Comparison of ENCODE assay signal across 12 cellular contexts in genomic region chr1:180098242-180098995, GRCh38. TPM values are rescaled to one million over a fixed set of nuclear protein-coding genes. Genes with fewer than 3 reads are reported as not detected.
DNase-seq lines count a peak whose midpoint lies in the region; ATAC-seq, FAIRE-seq and TF ChIP-seq lines count a peak whose summit lies in the region.
"Had no signal": no experiment of that assay in that cellular context is flagged by ENCODE, and none has a peak within 500 bp of the region (broad histone marks: within the 10 kb centered on the region; RNA-seq: fewer than 3 reads in every experiment).

No MANE protein-coding gene starts in this region.

- no peak overlapping the region for H2AFZ ChIP-seq in mammary epithelial cell (ENCODE audit: low read depth, low read length)
- no peak overlapping the region for H2AFZ ChIP-seq in mesenchymal stem cell (ENCODE audit: low read depth, low read length)

- no peak overlapping the region for H2BK5ac ChIP-seq in mesenchymal stem cell (ENCODE audit: low read depth, low read length, poor library complexity, severe bottlenecking)

- no peaks in the 10 kb centered on the region for H3K27me3 ChIP-seq in mammary epithelial cell (ENCODE audit: insufficient read depth, low read length)
- no peaks in the 10 kb centered on the region for H3K27me3 ChIP-seq in mesenchymal stem cell (ENCODE audit: control insufficient read depth in 1 of 2, insufficient read depth in 1 of 2, low read length in 2 of 2)
- H3K27me3 ChIP-seq: BLaER1 treated with 17β-estradiol and CSF1 and Interleukin-3, amounts not matched to agents 10 nM and 100 nM had no signal

- no peak overlapping the region for H2BK12ac ChIP-seq in mesenchymal stem cell (ENCODE audit: low read length in 2 of 2)

- H3K4me1 ChIP-seq in A549 (peaks cover 16% of the 10 kb centered on the region), mammary epithelial cell (ENCODE audit: insufficient read depth, low read length) (peaks cover 3% of the 10 kb centered on the region), mesenchymal stem cell (ENCODE audit: control insufficient read depth, insufficient read depth, low read depth, low read length) (no peaks in the 10 kb centered on the region)

- H3K9me3 ChIP-seq in A549: no peaks in the 10 kb centered on the region
- H3K9me3 ChIP-seq in mammary epithelial cell (replicated peaks; ENCODE audit: insufficient read depth, low read length): no peaks in the 10 kb centered on the region
- H3K9me3 ChIP-seq in mesenchymal stem cell (ENCODE audit: control insufficient read depth, low read length): no peaks in the 10 kb centered on the region
- H3K9me3 ChIP-seq: BLaER1 treated with 17β-estradiol and CSF1 and Interleukin-3, amounts not matched to agents 10 nM and 100 nM had no signal

- H3K79me2 ChIP-seq in mammary epithelial cell (ENCODE audit: insufficient read depth, low read length): no peaks in the 10 kb centered on the region

- FAIRE-seq in A549 (lab: Jason Lieb, UNC): no peak

- no peak for TF ChIP-seq EP300 in A549 (IDR thresholded peaks at IDR 0.05)

- no peak for TF ChIP-seq POLR2A in A549 (IDR thresholded peaks at IDR 0.05; ENCODE audit: low read length)

- no peak for TF ChIP-seq CTCF in A549 (IDR thresholded peaks at IDR 0.05)
- no peak for TF ChIP-seq CTCF in mammary epithelial cell (conservative IDR thresholded peaks at IDR 0.05 in 1 of 2, IDR thresholded peaks at IDR 0.05 in 1 of 2; ENCODE audit: extremely low read depth in 1 of 2, insufficient read depth in 1 of 2, low read depth in 1 of 2, low read length in 2 of 2)

- WGBS in A549 (ENCODE audit: missing lambda C conversion rate): 54% methylated on average over 9 of the region's 9 CpGs
- 78% methylated on average over 9 of the region's 9 CpGs for WGBS in mammary epithelial cell (ENCODE audit: low coverage, missing lambda C conversion rate)
- 50% methylated on average over 7 of the region's 9 CpGs for WGBS in mesenchymal stem cell

- in situ Hi-C loops in mammary epithelial cell (cut with MboI; ENCODE audit: low sequenced_read_pairs in 2 of 2): no loop called here

- H3K14ac ChIP-seq in mesenchymal stem cell (ENCODE audit: low read length in 2 of 2): no peak overlapping the region

- H3K4me2 ChIP-seq in A549 (peak overlapping the region; percentile 38; the same call in 2 of the 3 replicates), mammary epithelial cell (ENCODE audit: insufficient read depth, low read depth, low read length) (no peak overlapping the region), mesenchymal stem cell (ENCODE audit: low read length, poor library complexity, severe bottlenecking) (no peak overlapping the region)
- H3K4me2 ChIP-seq: BLaER1 treated with 17β-estradiol and CSF1 and Interleukin-3, amounts not matched to agents 10 nM and 100 nM had no signal

- H3K36me3 ChIP-seq in mammary epithelial cell (ENCODE audit: insufficient read depth, low read length) (peaks cover 11% of the 10 kb centered on the region), mesenchymal stem cell (ENCODE audit: control insufficient read depth in 1 of 2, insufficient read depth in 2 of 2, low read depth in 1 of 2, low read length in 2 of 2) (peaks cover 6 to 79% of the 10 kb centered on the region in 2 experiments)

- no TSS peak for BruUV-seq in mammary epithelial cell (replicated peaks; lab: Mats Ljungman, UMichigan)

- no peak overlapping the region for H3K9ac ChIP-seq in mammary epithelial cell (ENCODE audit: insufficient read depth, low read length)
- H3K9ac ChIP-seq in mesenchymal stem cell (ENCODE audit: low read length): peak overlapping the region; percentile 56
- H3K9ac ChIP-seq: BLaER1 treated with 17β-estradiol and CSF1 and Interleukin-3, amounts not matched to agents 10 nM and 100 nM had no signal

- no peak overlapping the region for H4K8ac ChIP-seq in mesenchymal stem cell (ENCODE audit: low read length)

- H3K4me3 ChIP-seq in A549 (no peak overlapping the region), mammary epithelial cell (replicated peaks in 1 of 3; ENCODE audit: insufficient read depth in 1 of 3, low read depth in 2 of 3, low read length in 3 of 3) (no peak overlapping the region), mesenchymal stem cell (ENCODE audit: insufficient read depth in 1 of 2, low read depth in 1 of 2, low read length in 2 of 2) (no peak overlapping the region)
- H3K4me3 ChIP-seq: BLaER1 treated with 17β-estradiol and CSF1 and Interleukin-3, amounts not matched to agents 10 nM and 100 nM had no signal

- no peak overlapping the region for H2BK120ac ChIP-seq in mesenchymal stem cell (ENCODE audit: low read depth, low read length)

- peak in 1 of 2 experiments; percentile 51 for DNase-seq in A549 (ENCODE audit: low read depth in 1 of 2, low spot score in 1 of 2)
- DNase-seq in HS-5 (ENCODE audit: low read depth): peak; percentile 77
- peak; percentile 39 for DNase-seq in mammary epithelial cell
- peak; percentile 95 for DNase-seq in mesenchymal stem cell
- no peak for DNase-seq in CD1c-positive myeloid dendritic cell (ENCODE audit: extremely low spot score)
- no peak for DNase-seq in HuH-7.5 (ENCODE audit: low spot score)
- DNase-seq: activated CD8-positive, alpha-beta memory T cell treated with anti-CD3 and anti-CD28 coated beads for 24 hours; NCI-H510A treated with DMSO at 0.1 percent for 48 hours; small intestine had no signal

- CTCF ChIA-PET in A549 (lab: Yijun Ruan, JAX) (interaction anchor here (0.6 to 1.9 kb wide), 5 partner anchors 9 to 81 kb away, joined by 3 to 7 read pairs (median 3); no protein-coding TSS in a partner anchor), mammary epithelial cell (lab: Charles Lee; ENCODE audit: low non-redundant PET) (no interaction called here)

- H3K4ac ChIP-seq in mesenchymal stem cell (ENCODE audit: low read depth in 1 of 2, low read length in 2 of 2): peak overlapping the region in 1 of 2 experiments; percentile 79

- intact Hi-C loops in mammary epithelial cell (cut with micrococcal nuclease): no loop called here

- H3K79me1 ChIP-seq in mesenchymal stem cell (replicated peaks; ENCODE audit: low read length, poor library complexity, severe bottlenecking): peaks cover 6% of the 10 kb centered on the region

- no peak overlapping the region for H2BK15ac ChIP-seq in mesenchymal stem cell (ENCODE audit: low read depth, poor library complexity, severe bottlenecking)

- POLR2A ChIA-PET in A549 (lab: Yijun Ruan, JAX): interaction anchor here (1.5 kb wide), 1 partner anchor 56 kb away, joined by 8 read pairs; the partner anchor contains the start of gene QSOX1

- H2AK5ac ChIP-seq in mesenchymal stem cell (ENCODE audit: low read length, severe bottlenecking): no peak overlapping the region

- no peaks in the 10 kb centered on the region for H4K20me1 ChIP-seq in mammary epithelial cell (ENCODE audit: insufficient read depth, low read length)
- H4K20me1 ChIP-seq: BLaER1 treated with 17β-estradiol and CSF1 and Interleukin-3, amounts not matched to agents 10 nM and 100 nM had no signal

- H3K27ac ChIP-seq in A549: peak overlapping the region; percentile 28 to 39; a peak in 4 of 6 replicates
- H3K27ac ChIP-seq in mammary epithelial cell (ENCODE audit: insufficient read depth, low read depth, low read length): no peak overlapping the region
- H3K27ac ChIP-seq in mesenchymal stem cell (ENCODE audit: low read length, poor library complexity, severe bottlenecking): no peak overlapping the region
- H3K27ac ChIP-seq: BLaER1 treated with 17β-estradiol and CSF1 and Interleukin-3, amounts not matched to agents 10 nM and 100 nM had no signal

- H3K18ac ChIP-seq in mesenchymal stem cell (ENCODE audit: low read depth in 1 of 2, low read length in 2 of 2): peak overlapping the region in 1 of 2 experiments; percentile 70

- TF ChIP-seq RAD21 in A549 (conservative IDR thresholded peaks at IDR 0.05 in 1 of 2, IDR thresholded peaks at IDR 0.05 in 1 of 2): no peak

- no peak overlapping the region for H3K23ac ChIP-seq in mesenchymal stem cell (ENCODE audit: low read length in 2 of 2)

- no peak overlapping the region for H4K91ac ChIP-seq in mesenchymal stem cell (ENCODE audit: low read length)

- dilution Hi-C loops in mammary epithelial cell (cut with HindIII; ENCODE audit: low sequenced_read_pairs): no loop called here

- ATAC-seq in A549 (peak; percentile 71 to 90; a peak in 5 of 6 replicates), HG03439 (IDR thresholded peaks at IDR 0.05; ENCODE audit: unreplicated experiment) (no peak), HG03432 (IDR thresholded peaks at IDR 0.05; ENCODE audit: unreplicated experiment) (no peak)

TF ChIP-seq in A549, 52 proteins besides CTCF, POLR2A, EP300 and RAD21:
- TF ChIP-seq CEBPB (IDR thresholded peaks at IDR 0.05) (peak; percentile 72 to 75; a peak in 3 of 4 replicates), GATA3 (IDR thresholded peaks at IDR 0.05; ENCODE audit: borderline replicate concordance) (0 out of 2 replicates have a peak, but pooled peaks have one; percentile 5), FOXS1 (CRISPR knock-in tag; IDR thresholded peaks at IDR 0.05) (no peak), JUNB (IDR thresholded peaks at IDR 0.05) (0 out of 2 replicates have a peak, but pooled peaks have one; percentile 24), FOSL2 (IDR thresholded peaks at IDR 0.05) (no peak), FOSL2 (CRISPR knock-in tag; IDR thresholded peaks at IDR 0.05) (peak; percentile 66; the same call in 1 of the 2 replicates)
- TF ChIP-seq, protein P1, sequence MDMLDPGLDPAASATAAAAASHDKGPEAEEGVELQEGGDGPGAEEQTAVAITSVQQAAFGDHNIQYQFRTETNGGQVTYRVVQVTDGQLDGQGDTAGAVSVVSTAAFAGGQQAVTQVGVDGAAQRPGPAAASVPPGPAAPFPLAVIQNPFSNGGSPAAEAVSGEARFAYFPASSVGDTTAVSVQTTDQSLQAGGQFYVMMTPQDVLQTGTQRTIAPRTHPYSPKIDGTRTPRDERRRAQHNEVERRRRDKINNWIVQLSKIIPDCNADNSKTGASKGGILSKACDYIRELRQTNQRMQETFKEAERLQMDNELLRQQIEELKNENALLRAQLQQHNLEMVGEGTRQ (IDR thresholded peaks at IDR 0.05): no peak

RNA-seq across cellular contexts. Expression of gene QSOX1, which starts 56.2 kb away (rescaled TPM):
- 60.2 and 67.3 TPM in 2 replicates for polyA plus RNA-seq in A549 (2011; rRNA removed)
- polyA plus RNA-seq in A549 (2012; cell fraction: cytosol; rRNA removed): 49.0 and 56.2 TPM in 2 replicates
- 141 and 234 TPM in 2 replicates for polyA plus RNA-seq in A549 (2012; cell fraction: nucleus; rRNA removed)
- polyA plus RNA-seq in A549 (2017; fragmentation: RNase III; extraction: RNeasy Plus Mini Kit Qiagen cat#74134 plus additional on column Dnase treatment): 41.5 to 43.8 TPM (median 41.6 TPM) in 3 replicates
- 25.3 and 37.9 TPM in 2 replicates for polyA minus RNA-seq in A549 (2011; rRNA and poly(A)+ RNA removed)
- 100 to 1,000 TPM in 1 of 2 donors, 10 to 100 TPM in 1; 92.4 to 120 TPM for total RNA-seq in mammary epithelial cell
- 60.4 TPM for polyA plus RNA-seq in mammary epithelial cell
- 61.8 TPM for polyA minus RNA-seq in mammary epithelial cell
- 320 TPM for polyA plus RNA-seq in mesenchymal stem cell (2013, experiment 1 of 2)
- 317 TPM for polyA plus RNA-seq in mesenchymal stem cell (2013, experiment 2 of 2)

Comparison
In these comparisons a context has a peak if more than half of its experiments do, and no peak if none do; other contexts are left out.
1. ATAC-seq: peak in A549 (2 of 2); none in HG03439 (single experiment) and HG03432 (single experiment).
2. DNase-seq: peak in HS-5 (single experiment), mammary epithelial cell (single experiment) and mesenchymal stem cell (single experiment); none in CD1c-positive myeloid dendritic cell (single experiment) and HuH-7.5 (single experiment).
3. H3K27ac ChIP-seq: peak in A549 (2 of 2); none in mammary epithelial cell (single experiment) and mesenchymal stem cell (single experiment).